Comparison of ENCODE assay signal across 1 cellular context in the genomic region with DNA sequence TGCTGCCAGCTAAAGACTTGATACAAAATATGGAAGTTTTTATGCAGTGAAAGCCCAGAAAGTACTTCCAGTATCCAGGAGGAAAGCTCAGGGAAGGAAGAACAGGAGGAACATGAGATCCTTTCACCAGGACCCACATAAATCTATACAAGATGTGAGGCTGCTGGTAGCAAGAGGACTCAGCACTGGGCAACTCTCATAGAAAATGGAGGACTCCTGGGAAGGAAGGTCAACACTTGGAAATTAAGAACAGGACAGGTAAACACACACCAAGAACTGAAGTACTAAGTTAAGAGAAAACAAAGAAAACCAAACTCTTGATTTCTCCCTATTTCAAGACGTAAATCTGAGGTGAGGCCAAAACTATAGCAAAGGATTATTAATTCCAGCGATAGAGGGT.
TF ChIP-seq lines count a peak whose summit lies in the region.

No MANE protein-coding gene starts in this region.

TF ChIP-seq in HepG2, 621 proteins besides CTCF, POLR2A, EP300 and RAD21:
- TF ChIP-seq HNRNPH1 (optimal IDR thresholded peaks at IDR 0.05; ENCODE audit: low read depth, low read length) = no peak
- no peak for TF ChIP-seq ZNF672 (CRISPR knock-in tag; IDR thresholded peaks at IDR 0.05)
- TF ChIP-seq ZNF331 (CRISPR knock-in tag; IDR thresholded peaks at IDR 0.05) = no peak
- no peak for TF ChIP-seq ZNF598 (CRISPR knock-in tag; IDR thresholded peaks at IDR 0.05; ENCODE audit: borderline replicate concordance)
- no peak for TF ChIP-seq ZNF713 (CRISPR knock-in tag; IDR thresholded peaks at IDR 0.05)
- no peak for TF ChIP-seq RFXAP (CRISPR knock-in tag; IDR thresholded peaks at IDR 0.05; ENCODE audit: borderline replicate concordance)
- TF ChIP-seq, protein P1, sequence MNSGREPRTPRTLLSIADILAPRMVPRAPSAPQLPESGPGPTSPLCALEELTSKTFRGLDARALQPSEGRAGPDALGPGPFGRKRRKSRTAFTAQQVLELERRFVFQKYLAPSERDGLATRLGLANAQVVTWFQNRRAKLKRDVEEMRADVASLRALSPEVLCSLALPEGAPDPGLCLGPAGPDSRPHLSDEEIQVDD (CRISPR knock-in tag; IDR thresholded peaks at IDR 0.05; ENCODE audit: borderline replicate concordance) = no peak
- TF ChIP-seq, protein P2, sequence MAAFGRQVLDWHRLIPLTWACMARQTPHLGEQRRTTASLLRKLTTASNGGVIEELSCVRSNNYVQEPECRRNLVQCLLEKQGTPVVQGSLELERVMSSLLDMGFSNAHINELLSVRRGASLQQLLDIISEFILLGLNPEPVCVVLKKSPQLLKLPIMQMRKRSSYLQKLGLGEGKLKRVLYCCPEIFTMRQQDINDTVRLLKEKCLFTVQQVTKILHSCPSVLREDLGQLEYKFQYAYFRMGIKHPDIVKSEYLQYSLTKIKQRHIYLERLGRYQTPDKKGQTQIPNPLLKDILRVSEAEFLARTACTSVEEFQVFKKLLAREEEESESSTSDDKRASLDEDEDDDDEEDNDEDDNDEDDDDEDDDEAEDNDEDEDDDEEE (CRISPR knock-in tag; IDR thresholded peaks at IDR 0.05) = no peak
- TF ChIP-seq SP4 (CRISPR knock-in tag; IDR thresholded peaks at IDR 0.05) = no peak
- TF ChIP-seq NFKBIZ (CRISPR knock-in tag; IDR thresholded peaks at IDR 0.05) = no peak
